ENCODE assay signal across 19 cellular contexts in the genomic region with DNA sequence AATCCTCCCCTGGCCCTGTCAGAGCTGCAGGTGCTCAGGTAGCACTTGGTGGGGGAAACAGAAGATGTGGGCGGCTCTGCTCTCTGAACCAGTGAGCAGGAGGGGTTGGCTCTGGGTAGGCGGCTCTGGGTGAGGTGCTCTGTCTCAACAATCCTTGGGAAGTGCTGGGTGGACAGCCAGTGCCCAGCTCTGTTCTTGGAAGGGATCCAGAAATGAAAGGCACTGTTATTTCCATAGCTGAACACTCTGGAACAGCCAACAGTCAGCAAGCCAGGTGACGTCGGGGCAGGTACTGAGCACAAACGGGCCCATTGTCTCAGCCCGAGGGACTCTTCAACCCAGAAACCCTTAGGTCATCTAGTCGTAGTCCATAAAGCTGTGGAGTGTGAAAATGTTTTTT. TPM values are rescaled to one million over a fixed set of nuclear protein-coding genes. Genes with fewer than 3 reads are reported as not detected.
A peak's percentile ranks its signal among the peaks of the same experiment; 100 is the strongest.
DNase-seq lines count a peak whose midpoint lies in the region; ATAC-seq and TF ChIP-seq lines count a peak whose summit lies in the region.
"Had no signal": no experiment of that assay in that cellular context is flagged by ENCODE, and none has a peak within 500 bp of the region (broad histone marks: within the 10 kb centered on the region; RNA-seq: fewer than 3 reads in every experiment).

No MANE protein-coding gene starts in this region.

- no peak for TF ChIP-seq CTCF in prostate gland (IDR thresholded peaks at IDR 0.05)

- H3K36me3 Mint-ChIP-seq in activated T-helper 1 cell treated with anti-CD3 and anti-CD28 coated beads, Interleukin-12 subunit alpha, Interleukin-12 subunit beta, Interleukin-2, Interleukin-4 antibody, amounts not matched to agents 30 ng/mL and 10 ng/mL and 1 ng/mL, durations not matched to agents 14 hours and 24 hours and 36 hours (ENCODE audit: low read depth): no peaks in the 10 kb centered on the region
- H3K36me3 Mint-ChIP-seq: CD14-positive monocyte had no signal

- no peak overlapping the region for H3K4me3 Mint-ChIP-seq in activated T-helper 1 cell treated with anti-CD3 and anti-CD28 coated beads, Interleukin-12 subunit alpha, Interleukin-12 subunit beta, Interleukin-2, Interleukin-4 antibody, amounts not matched to agents 30 ng/mL and 10 ng/mL and 1 ng/mL, durations not matched to agents 14 hours and 24 hours and 36 hours
- H3K4me3 Mint-ChIP-seq: CD14-positive monocyte had no signal

- no peaks in the 10 kb centered on the region for H3K9me3 Mint-ChIP-seq in activated T-helper 1 cell treated with anti-CD3 and anti-CD28 coated beads, Interleukin-12 subunit alpha, Interleukin-12 subunit beta, Interleukin-2, Interleukin-4 antibody, amounts not matched to agents 30 ng/mL and 10 ng/mL and 1 ng/mL, durations not matched to agents 14 hours and 24 hours and 36 hours

- H3K27me3 ChIP-seq in prostate gland (replicated peaks; ENCODE audit: insufficient read depth): no peaks in the 10 kb centered on the region
- H3K27me3 ChIP-seq: SJSA1 had no signal

- no peak overlapping the region for H3K27ac ChIP-seq in prostate gland
- H3K27ac ChIP-seq: 22Rv1, SJSA1 had no signal

- ATAC-seq in left cardiac atrium (peak; percentile 38 to 40), GM21786 (IDR thresholded peaks at IDR 0.05; ENCODE audit: unreplicated experiment) (no peak)

- H3K9me3 ChIP-seq in prostate gland: no peaks in the 10 kb centered on the region
- H3K9me3 ChIP-seq: HAP-1, SJSA1 had no signal

- H3K36me3 ChIP-seq in prostate gland: no peaks in the 10 kb centered on the region
- H3K36me3 ChIP-seq: HAP-1, SJSA1 had no signal

- H3K27me3 Mint-ChIP-seq in activated T-helper 1 cell treated with anti-CD3 and anti-CD28 coated beads, Interleukin-12 subunit alpha, Interleukin-12 subunit beta, Interleukin-2, Interleukin-4 antibody, amounts not matched to agents 30 ng/mL and 10 ng/mL and 1 ng/mL, durations not matched to agents 14 hours and 24 hours and 36 hours (ENCODE audit: insufficient read depth): peaks cover 2% of the 10 kb centered on the region

- H3K4me1 Mint-ChIP-seq in activated T-helper 1 cell treated with anti-CD3 and anti-CD28 coated beads, Interleukin-12 subunit alpha, Interleukin-12 subunit beta, Interleukin-2, Interleukin-4 antibody, amounts not matched to agents 30 ng/mL and 10 ng/mL and 1 ng/mL, durations not matched to agents 14 hours and 24 hours and 36 hours (ENCODE audit: low read depth): no peaks in the 10 kb centered on the region
- H3K4me1 Mint-ChIP-seq: CD14-positive monocyte had no signal

- TF ChIP-seq POLR2A in prostate gland (IDR thresholded peaks at IDR 0.05) (no peak), erythroblast (IDR thresholded peaks at IDR 0.05; ENCODE audit: low read length) (no peak)

- intact Hi-C loops in left cardiac atrium (cut with DNase I): no loop called here
- intact Hi-C loops in prostate gland (cut with DNase I): no loop called here
- intact Hi-C loops in activated T-helper 1 cell treated with anti-CD3 and anti-CD28 coated beads, Interleukin-12 subunit alpha, Interleukin-12 subunit beta, Interleukin-2, Interleukin-4 antibody, amounts not matched to agents 30 ng/mL and 10 ng/mL and 1 ng/mL, durations not matched to agents 14 hours and 24 hours and 36 hours (cut with micrococcal nuclease): no loop called here

- H3K27ac Mint-ChIP-seq in activated T-helper 1 cell treated with anti-CD3 and anti-CD28 coated beads, Interleukin-12 subunit alpha, Interleukin-12 subunit beta, Interleukin-2, Interleukin-4 antibody, amounts not matched to agents 30 ng/mL and 10 ng/mL and 1 ng/mL, durations not matched to agents 14 hours and 24 hours and 36 hours: no peak overlapping the region

- H3K4me3 ChIP-seq in prostate gland: no peak overlapping the region
- H3K4me3 ChIP-seq: HAP-1, SJSA1 had no signal

- peaks cover 8% of the 10 kb centered on the region for H3K4me1 ChIP-seq in prostate gland (replicated peaks)
- H3K4me1 ChIP-seq: HAP-1 had no signal

- WGBS in prostate gland: 17% methylated on average over 7 of the region's 7 CpGs

- DNase-seq in NCI-H2196 (lab: John Stamatoyannopoulos, UW; ENCODE audit: unreplicated experiment) (peak; percentile 31), NCI-H2196 treated with DMSO at 0.1 percent for 48 hours (lab: John Stamatoyannopoulos, UW; ENCODE audit: unreplicated experiment) (no peak), NCI-H69 (lab: John Stamatoyannopoulos, UW) (peak; percentile 43), left cardiac atrium (no peak), prostate gland (ENCODE audit: low spot score) (peak; percentile 23), erythroblast (lab: John Stamatoyannopoulos, UW) (no peak)
- no peak for DNase-seq in activated T-helper 1 cell treated with anti-CD3 and anti-CD28 coated beads, Interleukin-12 subunit alpha, Interleukin-12 subunit beta, Interleukin-2, Interleukin-4 antibody, amounts not matched to agents 30 ng/mL and 10 ng/mL and 1 ng/mL, durations not matched to agents 14 hours and 24 hours and 36 hours (ENCODE audit: low spot score)
- DNase-seq: COR-L47, DMS153, MM.1S, NCI-H1105 treated with DMSO at 0.1 percent for 48 hours, NCI-H187 treated with DMSO at 0.1 percent for 48 hours, NCI-H2171, NCI-H510A had no signal

RNA-seq across cellular contexts. Expression of gene OLFM1, which starts 36.3 kb away (rescaled TPM):
- total RNA-seq in left cardiac atrium: 10 to 100 TPM; 13.9 to 25.5 TPM
- 10 to 100 TPM; 11.7 to 23.3 TPM for total RNA-seq in prostate gland
- 0.47 and 0.66 TPM in 2 replicates for total RNA-seq in activated T-helper 1 cell treated with anti-CD3 and anti-CD28 coated beads, Interleukin-12 subunit alpha, Interleukin-12 subunit beta, Interleukin-2, Interleukin-4 antibody, amounts not matched to agents 30 ng/mL and 10 ng/mL and 1 ng/mL, durations not matched to agents 14 hours and 24 hours and 36 hours

Comparison
In these comparisons a context has a peak if more than half of its experiments do, and no peak if none do; other contexts are left out.
1. DNase-seq: peak in NCI-H2196 (single experiment), NCI-H69 (single experiment) and prostate gland (single experiment); none in NCI-H2196 treated with DMSO at 0.1 percent for 48 hours (single experiment), left cardiac atrium (single experiment), activated T-helper 1 cell treated with anti-CD3 and anti-CD28 coated beads, Interleukin-12 subunit alpha, Interleukin-12 subunit beta, Interleukin-2, Interleukin-4 antibody, amounts not matched to agents 30 ng/mL and 10 ng/mL and 1 ng/mL, durations not matched to agents 14 hours and 24 hours and 36 hours (single experiment) and erythroblast (0 of 2).